In the genomic region with DNA sequence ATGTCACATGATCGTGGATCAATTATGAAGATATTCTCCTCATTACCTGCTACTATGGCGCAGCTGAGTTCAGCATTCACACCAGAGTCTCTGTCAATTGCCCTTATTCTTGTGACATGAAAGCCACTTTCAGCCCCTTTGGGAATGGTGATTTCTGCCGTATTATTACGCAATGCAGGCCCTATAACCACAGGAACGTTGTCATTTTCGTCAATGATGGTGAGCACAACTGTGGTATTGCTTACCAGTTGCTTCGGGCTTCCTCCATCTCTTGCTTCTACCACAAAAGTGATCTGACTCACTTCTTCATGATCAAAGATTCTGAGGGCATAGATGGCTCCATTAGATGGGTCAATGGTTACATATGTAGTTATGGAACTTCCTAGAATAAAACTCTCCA, we compare ENCODE assay signal across 1 cellular context.
TF ChIP-seq lines count a peak whose summit lies in the region.

No MANE protein-coding gene starts in this region.

TF ChIP-seq in SK-N-SH treated with all-trans-retinoic acid at 6 μM for 48 hours, 23 proteins besides CTCF, POLR2A, EP300 and RAD21 (continued from another document):
- TF ChIP-seq, protein P1, sequence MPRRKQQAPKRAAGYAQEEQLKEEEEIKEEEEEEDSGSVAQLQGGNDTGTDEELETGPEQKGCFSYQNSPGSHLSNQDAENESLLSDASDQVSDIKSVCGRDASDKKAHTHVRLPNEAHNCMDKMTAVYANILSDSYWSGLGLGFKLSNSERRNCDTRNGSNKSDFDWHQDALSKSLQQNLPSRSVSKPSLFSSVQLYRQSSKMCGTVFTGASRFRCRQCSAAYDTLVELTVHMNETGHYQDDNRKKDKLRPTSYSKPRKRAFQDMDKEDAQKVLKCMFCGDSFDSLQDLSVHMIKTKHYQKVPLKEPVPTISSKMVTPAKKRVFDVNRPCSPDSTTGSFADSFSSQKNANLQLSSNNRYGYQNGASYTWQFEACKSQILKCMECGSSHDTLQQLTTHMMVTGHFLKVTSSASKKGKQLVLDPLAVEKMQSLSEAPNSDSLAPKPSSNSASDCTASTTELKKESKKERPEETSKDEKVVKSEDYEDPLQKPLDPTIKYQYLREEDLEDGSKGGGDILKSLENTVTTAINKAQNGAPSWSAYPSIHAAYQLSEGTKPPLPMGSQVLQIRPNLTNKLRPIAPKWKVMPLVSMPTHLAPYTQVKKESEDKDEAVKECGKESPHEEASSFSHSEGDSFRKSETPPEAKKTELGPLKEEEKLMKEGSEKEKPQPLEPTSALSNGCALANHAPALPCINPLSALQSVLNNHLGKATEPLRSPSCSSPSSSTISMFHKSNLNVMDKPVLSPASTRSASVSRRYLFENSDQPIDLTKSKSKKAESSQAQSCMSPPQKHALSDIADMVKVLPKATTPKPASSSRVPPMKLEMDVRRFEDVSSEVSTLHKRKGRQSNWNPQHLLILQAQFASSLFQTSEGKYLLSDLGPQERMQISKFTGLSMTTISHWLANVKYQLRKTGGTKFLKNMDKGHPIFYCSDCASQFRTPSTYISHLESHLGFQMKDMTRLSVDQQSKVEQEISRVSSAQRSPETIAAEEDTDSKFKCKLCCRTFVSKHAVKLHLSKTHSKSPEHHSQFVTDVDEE (CRISPR knock-in tag; IDR thresholded peaks at IDR 0.05), result no peak
- TF ChIP-seq TCF4 (CRISPR knock-in tag; IDR thresholded peaks at IDR 0.05; ENCODE audit: borderline replicate concordance), result no peak
- TF ChIP-seq ZNF8 (CRISPR knock-in tag; IDR thresholded peaks at IDR 0.05), result no peak
- TF ChIP-seq PPARA (CRISPR knock-in tag; IDR thresholded peaks at IDR 0.05; ENCODE audit: borderline replicate concordance), result no peak
TF ChIP-seq in SK-N-SH treated with all-trans-retinoic acid at 6 μM for 48 hours: peak in this region for 0.
